Comparison of ENCODE assay signal across 1 cellular context in genomic region chr14:61508526-61508925, GRCh38.
TF ChIP-seq lines count a peak whose summit lies in the region.

No MANE protein-coding gene starts in this region.

TF ChIP-seq in SK-N-SH, 30 proteins besides CTCF, POLR2A, EP300 and RAD21 (continued from another document):
- TF ChIP-seq REST (IDR thresholded peaks at IDR 0.05; ENCODE audit: low read depth, low read length) (no peak), YY1 (IDR thresholded peaks at IDR 0.05; ENCODE audit: low read depth) (no peak), NFIC (IDR thresholded peaks at IDR 0.05; ENCODE audit: borderline replicate concordance) (no peak), TEAD4 (IDR thresholded peaks at IDR 0.05; ENCODE audit: borderline replicate concordance, insufficient read depth) (no peak), TCF12 (IDR thresholded peaks at IDR 0.05) (peak; percentile 21; the same call in 1 of the 2 replicates), PBX3 (IDR thresholded peaks at IDR 0.05) (no peak)
